In genomic region chr22:30362632-30363281, GRCh38 we compare ENCODE assay signal across 1 cellular context.
TF ChIP-seq lines count a peak whose summit lies in the region.

No MANE protein-coding gene starts in this region.

TF ChIP-seq in IMR-90, 13 proteins besides CTCF, POLR2A, EP300 and RAD21:
- no peak for TF ChIP-seq MAZ (IDR thresholded peaks at IDR 0.05; ENCODE audit: borderline replicate concordance, low read depth, low read length)
- TF ChIP-seq BHLHE40 (IDR thresholded peaks at IDR 0.05; ENCODE audit: low read depth, low read length) = no peak
- TF ChIP-seq MXI1 (IDR thresholded peaks at IDR 0.05; ENCODE audit: borderline replicate concordance, low read depth, low read length) = no peak
- no peak for TF ChIP-seq RFX5 (IDR thresholded peaks at IDR 0.05; ENCODE audit: low read depth, low read length)
- TF ChIP-seq MAFK (IDR thresholded peaks at IDR 0.05; ENCODE audit: low read depth, low read length) = no peak
- no peak for TF ChIP-seq CHD1 (IDR thresholded peaks at IDR 0.05; ENCODE audit: low read depth, low read length)
- no peak for TF ChIP-seq FOS (IDR thresholded peaks at IDR 0.05; ENCODE audit: low read depth, low read length)
- no peak for TF ChIP-seq SMC3 (IDR thresholded peaks at IDR 0.05; ENCODE audit: low read depth, low read length)
